39 cellular contexts compared by ENCODE assay signal in genomic region chr6:10156875-10157274, GRCh38.
"Had no signal": no experiment of that assay in that cellular context is flagged by ENCODE, and none has a peak within 500 bp of the region (broad histone marks: within the 10 kb centered on the region; RNA-seq: fewer than 3 reads in every experiment).

No MANE protein-coding gene starts in this region.

- ATAC-seq: activated naive CD4-positive, alpha-beta T cell treated with anti-CD3 and anti-CD28 coated beads, Interleukin-2, amount 50 U/mL, for 72 hours; activated naive CD8-positive, alpha-beta T cell treated with anti-CD3 and anti-CD28 coated beads, Interleukin-2, amount 50 U/mL, for 24 hours; activated T-cell treated with anti-CD3 and anti-CD28 coated beads, Interleukin-2, amount 50 U/mL, for 4 hours; activated T-cell treated with anti-CD3 and anti-CD28 coated beads, Interleukin-2, amount 50 U/mL, for 72 hours; activated T-helper 17 cell treated with anti-CD3 and anti-CD28 coated beads, Interleukin-2, amount 50 U/mL, for 72 hours; body of pancreas had no signal

- H3K4me1 ChIP-seq: adrenal gland, ascending aorta, body of pancreas, breast epithelium had no signal

- H3K9me3 Mint-ChIP-seq: activated naive CD4-positive, alpha-beta T cell treated with anti-CD3 and anti-CD28 coated beads for 36 hours; activated naive CD8-positive, alpha-beta T cell treated with anti-CD3 and anti-CD28 coated beads for 36 hours had no signal

- H3K27me3 ChIP-seq: ascending aorta, body of pancreas, brain microvascular endothelial cell, breast epithelium, cardiac muscle cell had no signal

- H3K9me3 ChIP-seq: adrenal gland, ascending aorta, body of pancreas had no signal

- H3K27ac Mint-ChIP-seq: activated naive CD4-positive, alpha-beta T cell treated with anti-CD3 and anti-CD28 coated beads for 36 hours; activated naive CD4-positive, alpha-beta T cell treated with anti-CD3 and anti-CD28 coated beads, Interleukin-2, amount 10 ng/mL, durations not matched to agents 7 days and 5 days; activated naive CD4-positive, alpha-beta T cell treated with anti-CD3 and anti-CD28 coated beads, Interleukin-2, amount 50 U/mL, for 24 hours; activated naive CD4-positive, alpha-beta T cell treated with anti-CD3 and anti-CD28 coated beads, Interleukin-2, amount 50 U/mL, for 72 hours; activated naive CD8-positive, alpha-beta T cell; activated naive CD8-positive, alpha-beta T cell treated with anti-CD3 and anti-CD28 coated beads for 36 hours; activated naive CD8-positive, alpha-beta T cell treated with anti-CD3 and anti-CD28 coated beads, Interleukin-2, amount 10 ng/mL, durations not matched to agents 7 days and 5 days; activated naive CD8-positive, alpha-beta T cell treated with anti-CD3 and anti-CD28 coated beads, Interleukin-2, amount 50 U/mL, for 24 hours; activated T-cell treated with anti-CD3 and anti-CD28 coated beads, Interleukin-2, amount 50 U/mL, for 72 hours; activated T-helper 1 cell treated with anti-CD3 and anti-CD28 coated beads, Interleukin-12 subunit alpha, Interleukin-12 subunit beta, Interleukin-2, Interleukin-4 antibody, amounts not matched to agents 30 ng/mL and 10 ng/mL and 1 ng/mL, durations not matched to agents 14 hours and 24 hours and 36 hours; activated T-helper 17 cell treated with anti-CD3 and anti-CD28 coated beads, Interleukin-2, amount 50 U/mL, for 72 hours; activated T-helper 2 cell treated with anti-CD3 and anti-CD28 coated beads, Interferon-gamma antibody, Interleukin-2, Interleukin-4, amounts not matched to agents 10 μg/mL and 5 μg/mL and 100 μg/mL, durations not matched to agents 14 hours and 24 hours and 36 hours; brain had no signal

- H3K36me3 Mint-ChIP-seq: activated naive CD4-positive, alpha-beta T cell treated with anti-CD3 and anti-CD28 coated beads, Interleukin-2, amount 10 ng/mL, durations not matched to agents 7 days and 5 days; activated naive CD4-positive, alpha-beta T cell treated with anti-CD3 and anti-CD28 coated beads, Interleukin-2, amount 50 U/mL, for 24 hours; activated naive CD4-positive, alpha-beta T cell treated with anti-CD3 and anti-CD28 coated beads, Interleukin-2, amount 50 U/mL, for 72 hours; activated naive CD8-positive, alpha-beta T cell; activated naive CD8-positive, alpha-beta T cell treated with anti-CD3 and anti-CD28 coated beads for 36 hours; activated naive CD8-positive, alpha-beta T cell treated with anti-CD3 and anti-CD28 coated beads, Interleukin-2, amount 10 ng/mL, durations not matched to agents 7 days and 5 days; brain had no signal

- H3K4me1 Mint-ChIP-seq: activated naive CD4-positive, alpha-beta T cell treated with anti-CD3 and anti-CD28 coated beads, Interleukin-2, amount 10 ng/mL, durations not matched to agents 7 days and 5 days; activated naive CD4-positive, alpha-beta T cell treated with anti-CD3 and anti-CD28 coated beads, Interleukin-2, amount 50 U/mL, for 24 hours; activated naive CD8-positive, alpha-beta T cell treated with anti-CD3 and anti-CD28 coated beads for 36 hours; activated naive CD8-positive, alpha-beta T cell treated with anti-CD3 and anti-CD28 coated beads, Interleukin-2, amount 10 ng/mL, durations not matched to agents 7 days and 5 days; activated naive CD8-positive, alpha-beta T cell treated with anti-CD3 and anti-CD28 coated beads, Interleukin-2, amount 50 U/mL, for 24 hours; activated T-helper 17 cell treated with anti-CD3 and anti-CD28 coated beads, Interleukin-2, amount 50 U/mL, for 72 hours; brain; central memory CD8-positive, alpha-beta T cell had no signal

- H3K27me3 Mint-ChIP-seq: activated naive CD4-positive, alpha-beta T cell treated with anti-CD3 and anti-CD28 coated beads, Interleukin-2, amount 10 ng/mL, durations not matched to agents 7 days and 5 days; activated naive CD4-positive, alpha-beta T cell treated with anti-CD3 and anti-CD28 coated beads, Interleukin-2, amount 50 U/mL, for 24 hours; activated naive CD8-positive, alpha-beta T cell treated with anti-CD3 and anti-CD28 coated beads, Interleukin-2, amount 10 ng/mL, durations not matched to agents 7 days and 5 days; central memory CD8-positive, alpha-beta T cell had no signal

- H3K36me3 ChIP-seq: adrenal gland, ascending aorta, brain microvascular endothelial cell, breast epithelium, cardiac muscle cell had no signal

- FAIRE-seq: astrocyte, bronchial epithelial cell, colon had no signal

- DNase-seq: activated effector memory CD4-positive, alpha-beta T cell treated with anti-CD3 and anti-CD28 coated beads, Interleukin-2, amount 50 U/mL, for 16 hours; activated effector memory CD4-positive, alpha-beta T cell treated with Interleukin-2 at 50 U/mL for 16 hours; activated gamma-delta T cell; activated gamma-delta T cell treated with Interleukin-2 at 50 U/mL for 16 hours; activated naive CD4-positive, alpha-beta T cell; activated naive CD4-positive, alpha-beta T cell treated with anti-CD3 and anti-CD28 coated beads for 36 hours; activated naive CD4-positive, alpha-beta T cell treated with anti-CD3 and anti-CD28 coated beads, Interleukin-2, amount 10 ng/mL, durations not matched to agents 7 days and 5 days; activated naive CD4-positive, alpha-beta T cell treated with anti-CD3 and anti-CD28 coated beads, Interleukin-2, amount 50 U/mL, for 16 hours; activated naive CD4-positive, alpha-beta T cell treated with Interleukin-2 at 50 U/mL for 16 hours; activated naive CD8-positive, alpha-beta T cell treated with anti-CD3 and anti-CD28 coated beads for 36 hours; activated naive CD8-positive, alpha-beta T cell treated with anti-CD3 and anti-CD28 coated beads, Interleukin-2, amount 10 ng/mL, durations not matched to agents 7 days and 5 days; activated naive CD8-positive, alpha-beta T cell treated with anti-CD3 and anti-CD28 coated beads, Interleukin-2, amount 50 U/mL, for 24 hours; activated T-cell treated with anti-CD3 and anti-CD28 coated beads, Interleukin-2, amount 50 U/mL, for 4 hours; activated T-cell treated with anti-CD3 and anti-CD28 coated beads, Interleukin-2, amount 50 U/mL, for 48 hours; activated T-cell treated with anti-CD3 and anti-CD28 coated beads, Interleukin-2, amount 50 U/mL, for 72 hours; adrenal gland; amniotic stem cell; amygdala; anterior cingulate cortex; aorta; body of pancreas; brain microvascular endothelial cell; caudate nucleus; central memory CD4-positive, alpha-beta T cell; cerebellar nuclear complex had no signal

- H3K27ac ChIP-seq: adrenal gland, ascending aorta, body of pancreas, brain microvascular endothelial cell, breast epithelium, cardiac muscle cell had no signal

- H3K4me3 ChIP-seq: adrenal gland, ascending aorta, body of pancreas, breast epithelium, cardiac muscle cell had no signal

- H3K4me3 Mint-ChIP-seq: activated naive CD4-positive, alpha-beta T cell treated with anti-CD3 and anti-CD28 coated beads for 36 hours; activated naive CD4-positive, alpha-beta T cell treated with anti-CD3 and anti-CD28 coated beads, Interleukin-2, amount 10 ng/mL, durations not matched to agents 7 days and 5 days; activated naive CD4-positive, alpha-beta T cell treated with anti-CD3 and anti-CD28 coated beads, Interleukin-2, amount 50 U/mL, for 24 hours; activated naive CD8-positive, alpha-beta T cell; activated naive CD8-positive, alpha-beta T cell treated with anti-CD3 and anti-CD28 coated beads for 36 hours; activated naive CD8-positive, alpha-beta T cell treated with anti-CD3 and anti-CD28 coated beads, Interleukin-2, amount 10 ng/mL, durations not matched to agents 7 days and 5 days; activated naive CD8-positive, alpha-beta T cell treated with anti-CD3 and anti-CD28 coated beads, Interleukin-2, amount 50 U/mL, for 24 hours; activated T-cell treated with anti-CD3 and anti-CD28 coated beads, Interleukin-2, amount 50 U/mL, for 4 hours; activated T-cell treated with anti-CD3 and anti-CD28 coated beads, Interleukin-2, amount 50 U/mL, for 72 hours; activated T-helper 1 cell treated with anti-CD3 and anti-CD28 coated beads, Interleukin-12 subunit alpha, Interleukin-12 subunit beta, Interleukin-2, Interleukin-4 antibody, amounts not matched to agents 30 ng/mL and 10 ng/mL and 1 ng/mL, durations not matched to agents 14 hours and 24 hours and 36 hours; activated T-helper 17 cell treated with anti-CD3 and anti-CD28 coated beads, Interleukin-2, amount 50 U/mL, for 72 hours; brain; central memory CD8-positive, alpha-beta T cell had no signal
